Comparison of ENCODE assay signal across 11 cellular contexts in genomic region chr10:7260912-7261700, GRCh38.
DNase-seq lines count a peak whose midpoint lies in the region; ATAC-seq and TF ChIP-seq lines count a peak whose summit lies in the region.
"Had no signal": no experiment of that assay in that cellular context is flagged by ENCODE, and none has a peak within 500 bp of the region (broad histone marks: within the 10 kb centered on the region; RNA-seq: fewer than 3 reads in every experiment).

No MANE protein-coding gene starts in this region.

- no peaks in the 10 kb centered on the region for H3K27me3 Mint-ChIP-seq in activated T-cell treated with anti-CD3 and anti-CD28 coated beads, Interleukin-2, amount 50 U/mL, for 72 hours (ENCODE audit: low read depth)

- no peak overlapping the region for H3K27ac ChIP-seq in foreskin keratinocyte

- no peaks in the 10 kb centered on the region for H3K27me3 ChIP-seq in foreskin keratinocyte

- peak in 1 of 2 donors; percentile 13 for ATAC-seq in activated T-cell treated with anti-CD3 and anti-CD28 coated beads, Interleukin-2, amount 50 U/mL, for 72 hours (replicated peaks in 1 of 2)
- peak; percentile 9 for ATAC-seq in foreskin keratinocyte
- no peak for ATAC-seq in HG03342 (IDR thresholded peaks at IDR 0.05; ENCODE audit: unreplicated experiment)
- ATAC-seq in GM21786 (IDR thresholded peaks at IDR 0.05; ENCODE audit: unreplicated experiment): no peak

- H3K27ac Mint-ChIP-seq in activated T-cell treated with anti-CD3 and anti-CD28 coated beads, Interleukin-2, amount 50 U/mL, for 72 hours: peak overlapping the region; percentile 36

- H3K4me1 ChIP-seq in foreskin keratinocyte: peaks cover 14% of the 10 kb centered on the region

- peaks cover 0 to 2% of the 10 kb centered on the region in 2 donors for H3K36me3 Mint-ChIP-seq in activated T-cell treated with anti-CD3 and anti-CD28 coated beads, Interleukin-2, amount 50 U/mL, for 72 hours (ENCODE audit: insufficient read depth in 2 of 2)

- H3K4me3 Mint-ChIP-seq in activated T-cell treated with anti-CD3 and anti-CD28 coated beads, Interleukin-2, amount 50 U/mL, for 72 hours: no peak overlapping the region

- no peak for DNase-seq in activated T-cell treated with anti-CD3 and anti-CD28 coated beads, Interleukin-2, amount 50 U/mL, for 72 hours
- DNase-seq in activated T-cell treated with anti-CD3 and anti-CD28 coated beads, Interleukin-2, amount 50 U/mL, for 1 hour: no peak
- peak; percentile 22 for DNase-seq in T1000 (lab: John Stamatoyannopoulos, UW)
- DNase-seq in foreskin keratinocyte: peak; percentile 56 to 78
- DNase-seq in stimulated activated CD8-positive, alpha-beta memory T cell treated with anti-CD3 and anti-CD28 coated beads, Interleukin-4, amount 100 ng/mL, for 48 hours: peak; percentile 43
- no peak for DNase-seq in anterior cingulate cortex (lab: John Stamatoyannopoulos, UW)
- DNase-seq: amniotic stem cell, DMS79, NCI-H2107 had no signal

- peaks cover 60% of the 10 kb centered on the region for H3K4me1 Mint-ChIP-seq in activated T-cell treated with anti-CD3 and anti-CD28 coated beads, Interleukin-2, amount 50 U/mL, for 72 hours (ENCODE audit: low read depth)

- H3K9me3 Mint-ChIP-seq in activated T-cell treated with anti-CD3 and anti-CD28 coated beads, Interleukin-2, amount 50 U/mL, for 72 hours: no peaks in the 10 kb centered on the region

- no peak for TF ChIP-seq CTCF in foreskin keratinocyte (conservative IDR thresholded peaks at IDR 0.05)

Comparison
In these comparisons a context has a peak if more than half of its experiments do, and no peak if none do; other contexts are left out.
1. DNase-seq: peak in T1000 (single experiment), foreskin keratinocyte (2 of 2) and stimulated activated CD8-positive, alpha-beta memory T cell treated with anti-CD3 and anti-CD28 coated beads, Interleukin-4, amount 100 ng/mL, for 48 hours (single experiment); none in activated T-cell treated with anti-CD3 and anti-CD28 coated beads, Interleukin-2, amount 50 U/mL, for 72 hours (0 of 2), activated T-cell treated with anti-CD3 and anti-CD28 coated beads, Interleukin-2, amount 50 U/mL, for 1 hour (single experiment) and anterior cingulate cortex (0 of 58).